8 cellular contexts compared by ENCODE assay signal in the genomic region with DNA sequence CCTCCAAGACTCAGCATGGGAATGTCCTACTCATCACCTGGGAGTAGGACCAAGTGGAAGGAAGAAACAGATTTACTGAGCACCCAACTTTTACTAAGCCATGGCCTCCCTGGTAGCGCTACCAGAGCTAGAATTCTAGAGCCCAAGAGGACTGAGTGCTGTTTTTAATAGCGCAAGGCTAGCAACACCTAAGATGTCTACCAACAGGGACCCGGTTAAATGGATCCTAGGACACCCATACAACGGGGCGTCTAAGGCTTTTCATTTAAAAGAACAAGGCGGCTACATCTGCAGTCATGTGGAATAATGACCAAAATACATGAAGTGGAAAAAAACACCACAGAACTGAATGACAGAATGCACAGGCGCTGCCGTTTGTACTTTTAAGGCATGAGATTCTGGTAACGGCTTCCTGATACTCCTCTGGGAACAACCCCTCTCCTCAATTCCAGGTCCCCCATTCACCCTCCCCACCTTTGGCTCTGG. TPM values are rescaled to one million over a fixed set of nuclear protein-coding genes. Genes with fewer than 3 reads are reported as not detected.
DNase-seq lines count a peak whose midpoint lies in the region; ATAC-seq, FAIRE-seq and TF ChIP-seq lines count a peak whose summit lies in the region.

No MANE protein-coding gene starts in this region.

- H3K4me3 ChIP-seq in sigmoid colon: no peak overlapping the region

- no peak for TF ChIP-seq EP300 in sigmoid colon (IDR thresholded peaks at IDR 0.05)

- no peak for TF ChIP-seq CTCF in sigmoid colon (IDR thresholded peaks at IDR 0.05)

- H3K27ac Mint-ChIP-seq in central memory CD8-positive, alpha-beta T cell (ENCODE audit: low read depth): peak overlapping the region; percentile 95

- no peak for FAIRE-seq in urothelium cell line (lab: Jason Lieb, UNC)

- H3K27ac ChIP-seq in sigmoid colon: peak overlapping the region; percentile 34 to 71 (median 60)

- TF ChIP-seq POLR2A in sigmoid colon (IDR thresholded peaks at IDR 0.05): no peak

- H3K4me1 ChIP-seq in sigmoid colon: peaks cover 0 to 44% (median 40%) of the 10 kb centered on the region in 4 donors

- intact Hi-C loops in sigmoid colon (cut with DNase I): loop anchor here (5.0 kb wide), 1 partner anchor 53 kb away; a partner anchor contains a TSS

- peak overlapping the region; percentile 36 for H3K4me3 Mint-ChIP-seq in central memory CD8-positive, alpha-beta T cell

- DNase-seq in central memory CD8-positive, alpha-beta T cell (ENCODE audit: low spot score in 2 of 2): no peak
- no peak for DNase-seq in sigmoid colon
- DNase-seq in urothelium cell line (ENCODE audit: low spot score): no peak
- DNase-seq in COR-L47 (lab: John Stamatoyannopoulos, UW): no peak
- no peak for DNase-seq in stimulated activated CD4-positive, alpha-beta T cell treated with anti-CD3 and anti-CD28 coated beads, Interleukin-15, amount 100 ng/mL, for 24 hours
- no peak for DNase-seq in stimulated activated naive CD4-positive, alpha-beta T cell treated with Interleukin-2 at 50 U/mL for 16 hours (lab: John Stamatoyannopoulos, UW)

- peaks cover 36% of the 10 kb centered on the region for H3K36me3 Mint-ChIP-seq in central memory CD8-positive, alpha-beta T cell (ENCODE audit: insufficient read depth)

- peak; percentile 2 for ATAC-seq in GM18909 (IDR thresholded peaks at IDR 0.05; ENCODE audit: poor library complexity, unreplicated experiment)
- ATAC-seq in HG03521 (IDR thresholded peaks at IDR 0.05; ENCODE audit: unreplicated experiment): peak; percentile 3
- peak; percentile 27 for ATAC-seq in central memory CD8-positive, alpha-beta T cell (replicated peaks; ENCODE audit: extremely low read depth, poor library complexity, severe bottlenecking)

- H3K36me3 ChIP-seq in sigmoid colon: no peaks in the 10 kb centered on the region

- H3K9me3 ChIP-seq in sigmoid colon: no peaks in the 10 kb centered on the region

- 82 to 92% methylated on average over 9 of the region's 9 CpGs for WGBS in sigmoid colon, 2 donors

- H3K9me3 Mint-ChIP-seq in central memory CD8-positive, alpha-beta T cell: no peaks in the 10 kb centered on the region

- H3K27me3 Mint-ChIP-seq in central memory CD8-positive, alpha-beta T cell: no peaks in the 10 kb centered on the region

- peaks cover 61% of the 10 kb centered on the region for H3K4me1 Mint-ChIP-seq in central memory CD8-positive, alpha-beta T cell

- no peaks in the 10 kb centered on the region for H3K27me3 ChIP-seq in sigmoid colon

RNA-seq across cellular contexts. Expression of a gene that starts 5.1 kb away (rescaled TPM):
- total RNA-seq in sigmoid colon: 10 to 100 TPM; 29.1 to 55.7 (median 34.7) TPM
- polyA plus RNA-seq in sigmoid colon: 10 to 100 TPM; 13.2 to 36.1 (median 15.3) TPM

RNA-seq across cellular contexts. Expression of a gene that starts 51.9 kb away (rescaled TPM):
- 10 to 100 TPM in 2 of 4 donors, 1 to 10 TPM in 2; 7.5 to 18.3 (median 11.2) TPM for total RNA-seq in sigmoid colon
- polyA plus RNA-seq in sigmoid colon: 10 to 100 TPM in 1 of 3 donors, 1 to 10 TPM in 2; 6.6 to 19.4 (median 7.9) TPM

RNA-seq across cellular contexts. Expression of a gene that starts 52.2 kb away (rescaled TPM):
- total RNA-seq in sigmoid colon: 10 to 100 TPM; 12.0 to 25.5 (median 13.9) TPM
- 10 to 100 TPM; 17.4 to 26.0 (median 19.4) TPM for polyA plus RNA-seq in sigmoid colon

RNA-seq across cellular contexts. Expression of a gene that starts 52.3 kb away (rescaled TPM):
- total RNA-seq in sigmoid colon: 100 to 1,000 TPM in 1 of 4 donors, 10 to 100 TPM in 3; 45.1 to 101 (median 57.6) TPM
- 10 to 100 TPM in 1 of 3 donors, 1 to 10 TPM in 2; 8.1 to 16.6 (median 8.4) TPM for polyA plus RNA-seq in sigmoid colon
